Comparison of ENCODE assay signal across 8 cellular contexts in genomic region chr2:3379339-3379646, GRCh38. TPM values are rescaled to one million over a fixed set of nuclear protein-coding genes. Genes with fewer than 3 reads are reported as not detected.
DNase-seq lines count a peak whose midpoint lies in the region; ATAC-seq, FAIRE-seq and TF ChIP-seq lines count a peak whose summit lies in the region.

No MANE protein-coding gene starts in this region.

- TF ChIP-seq POLR2A in adrenal gland (IDR thresholded peaks at IDR 0.05) (no peak), HepG2 (IDR thresholded peaks at IDR 0.05; ENCODE audit: insufficient read depth in 1 of 2, low read depth in 2 of 2, low read length in 2 of 2) (no peak; a peak in 1 of 4 replicates)

- FAIRE-seq in HepG2 (lab: Jason Lieb, UNC) (no peak), D721Med (lab: Jason Lieb, UNC) (no peak)

- no peak for DNase-seq in activated CD4-positive, alpha-beta T cell treated with anti-CD3 and anti-CD28 coated beads, Interleukin-2, amount 10 ng/mL, durations not matched to agents 7 days and 5 days
- DNase-seq in activated CD4-positive, alpha-beta T cell treated with anti-CD3 and anti-CD28 coated beads, Interleukin-2, amount 50 U/mL, for 4 hours: no peak
- DNase-seq in adrenal gland (no peak), HepG2 (ENCODE audit: low spot score) (no peak), NCI-H2196 treated with DMSO at 0.1 percent for 48 hours (lab: John Stamatoyannopoulos, UW; ENCODE audit: unreplicated experiment) (no peak), D721Med (ENCODE audit: insufficient read length, low spot score) (no peak)

- POLR2A ChIA-PET in activated CD4-positive, alpha-beta T cell treated with anti-CD3 and anti-CD28 coated beads, Interleukin-2, amount 10 ng/mL, durations not matched to agents 7 days and 5 days (lab: Charles Lee): no interaction called here
- POLR2A ChIA-PET in HepG2 (lab: Yijun Ruan, JAX): interaction anchor here (1.0 to 4.8 kb wide), 11 partner anchors 11 to 226 kb away, joined by 3 to 52 read pairs (median 7); partner anchors contain the start of gene RNASEH1

- H4K20me1 ChIP-seq in HepG2 (ENCODE audit: insufficient read depth, low read length): peaks cover 4% of the 10 kb centered on the region; the same call in 1 of the 2 replicates

- H3K27ac ChIP-seq in adrenal gland: peak overlapping the region; percentile 57 to 95 (median 89)
- peak overlapping the region; percentile 96 for H3K27ac ChIP-seq in HepG2 (ENCODE audit: extremely low read length, insufficient read depth, low read length)
- peak overlapping the region; percentile 87 for H3K27ac ChIP-seq in thymus (ENCODE audit: low read depth)

- CTCF ChIA-PET in activated CD4-positive, alpha-beta T cell treated with anti-CD3 and anti-CD28 coated beads, Interleukin-2, amount 10 ng/mL, durations not matched to agents 7 days and 5 days (lab: Charles Lee): interaction anchor here (0.6 to 0.7 kb wide), 2 partner anchors 10 to 47 kb away, joined by 3 read pairs; no protein-coding TSS in a partner anchor
- CTCF ChIA-PET in HepG2 (lab: Yijun Ruan, JAX; ENCODE audit: low intra/inter-chr PET ratio, low total read pairs): no interaction called here

- no peaks in the 10 kb centered on the region for H3K9me3 Mint-ChIP-seq in activated CD4-positive, alpha-beta T cell treated with anti-CD3 and anti-CD28 coated beads, Interleukin-2, amount 10 ng/mL, durations not matched to agents 7 days and 5 days

- no TSS peak for BruUV-seq in HepG2 (replicated peaks; lab: Mats Ljungman, UMichigan)

- H3K4me1 Mint-ChIP-seq in activated CD4-positive, alpha-beta T cell treated with anti-CD3 and anti-CD28 coated beads, Interleukin-2, amount 10 ng/mL, durations not matched to agents 7 days and 5 days: peaks cover 48% of the 10 kb centered on the region

- H3K9me3 ChIP-seq in adrenal gland (replicated peaks in 1 of 3) (no peaks in the 10 kb centered on the region), HepG2 (ENCODE audit: low read length) (no peaks in the 10 kb centered on the region), thymus (ENCODE audit: control insufficient read depth) (no peaks in the 10 kb centered on the region)

- 6 to 18% (median 9%) methylated on average over 3 to 8 of the region's 8 CpGs for WGBS in adrenal gland, 4 donors
- 1% methylated on average over 4 of the region's 8 CpGs for WGBS in HepG2 (ENCODE audit: low lambda C conversion rate)
- WGBS in thymus: 13% methylated on average over 8 of the region's 8 CpGs

- intact Hi-C loops in adrenal gland (cut with DNase I) (no loop called here), HepG2 (cut with micrococcal nuclease; ENCODE audit: unreplicated experiment) (loop anchor here (5.0 kb wide), 5 partner anchors 77 to 278 kb away; partner anchors contain the start of gene ALLC)

- H3K4me3 ChIP-seq in adrenal gland (peak overlapping the region in 3 of 4 donors; percentile 52 to 81 (median 74)), HepG2 (replicated peaks in 1 of 3; ENCODE audit: insufficient read depth in 1 of 3, low read depth in 2 of 3, low read length in 3 of 3) (peak overlapping the region; percentile 80 to 96 (median 92)), thymus (ENCODE audit: low read length) (peak overlapping the region; percentile 79)

- peaks cover 25% of the 10 kb centered on the region for H3K36me3 Mint-ChIP-seq in activated CD4-positive, alpha-beta T cell treated with anti-CD3 and anti-CD28 coated beads, Interleukin-2, amount 10 ng/mL, durations not matched to agents 7 days and 5 days (ENCODE audit: low read depth)

- peaks cover 57% of the 10 kb centered on the region for H3K79me2 ChIP-seq in HepG2 (ENCODE audit: insufficient read depth, low read length)

- peak overlapping the region; percentile 99 for H3K27ac Mint-ChIP-seq in activated CD4-positive, alpha-beta T cell treated with anti-CD3 and anti-CD28 coated beads, Interleukin-2, amount 10 ng/mL, durations not matched to agents 7 days and 5 days

- H3K27me3 ChIP-seq in adrenal gland: no peaks in the 10 kb centered on the region
- H3K27me3 ChIP-seq in HepG2 (ENCODE audit: control insufficient read depth in 1 of 2, insufficient read depth in 2 of 2, low read length in 2 of 2): no peaks in the 10 kb centered on the region; a peak in 1 of 5 replicates
- H3K27me3 ChIP-seq in thymus (ENCODE audit: control insufficient read depth, insufficient read depth): no peaks in the 10 kb centered on the region

- no peak for TF ChIP-seq RAD21 in HepG2 (CRISPR knock-in tag; IDR thresholded peaks at IDR 0.05)

- no peak overlapping the region for H2AFZ ChIP-seq in HepG2 (ENCODE audit: low read length)

- TF ChIP-seq CTCF in adrenal gland (IDR thresholded peaks at IDR 0.05) (no peak), HepG2 (CRISPR knock-in tag; IDR thresholded peaks at IDR 0.05) (no peak), D721Med (IDR thresholded peaks at IDR 0.05; ENCODE audit: insufficient read depth, missing control alignments) (no peak)

- H3K9ac ChIP-seq in HepG2 (ENCODE audit: insufficient read depth, low read depth, low read length): peak overlapping the region; percentile 99

- H3K4me3 Mint-ChIP-seq in activated CD4-positive, alpha-beta T cell treated with anti-CD3 and anti-CD28 coated beads, Interleukin-2, amount 10 ng/mL, durations not matched to agents 7 days and 5 days: peak overlapping the region; percentile 99

- no peaks in the 10 kb centered on the region for H3K27me3 Mint-ChIP-seq in activated CD4-positive, alpha-beta T cell treated with anti-CD3 and anti-CD28 coated beads, Interleukin-2, amount 10 ng/mL, durations not matched to agents 7 days and 5 days

- peaks cover 0 to 5% of the 10 kb centered on the region in 2 donors for H3K36me3 ChIP-seq in adrenal gland (replicated peaks in 1 of 2)
- H3K36me3 ChIP-seq in HepG2 (replicated peaks in 1 of 2; ENCODE audit: control insufficient read depth in 1 of 2, insufficient read depth in 2 of 2, low read length in 2 of 2): peaks cover 2 to 14% of the 10 kb centered on the region in 2 experiments; a peak in 2 of 5 replicates
- peaks cover 4% of the 10 kb centered on the region for H3K36me3 ChIP-seq in thymus (ENCODE audit: control insufficient read depth, insufficient read depth)

- ATAC-seq in HepG2: no peak
- no peak for ATAC-seq in GM18511 (IDR thresholded peaks at IDR 0.05; ENCODE audit: unreplicated experiment)

- in situ Hi-C loops in HepG2 (cut with HindIII; ENCODE audit: extremely low pct_ligation_motif_present, low pct_unique_long_range_greater_than_20kb): no loop called here

- H3K4me1 ChIP-seq in adrenal gland (replicated peaks in 1 of 2) (peaks cover 7 to 40% of the 10 kb centered on the region in 2 donors), HepG2 (ENCODE audit: insufficient read depth, low read length) (peaks cover 50% of the 10 kb centered on the region), thymus (ENCODE audit: control insufficient read depth, insufficient read depth, low read length) (peaks cover 15% of the 10 kb centered on the region)

- H3K4me2 ChIP-seq in HepG2 (ENCODE audit: low read depth, low read length): peak overlapping the region; percentile 91

- TF ChIP-seq EP300 in HepG2 (IDR thresholded peaks at IDR 0.05; ENCODE audit: low read depth in 2 of 2, low read length in 2 of 2) (no peak; a peak in 1 of 4 replicates), HepG2 (CRISPR knock-in tag; IDR thresholded peaks at IDR 0.05; ENCODE audit: borderline replicate concordance) (no peak)

RNA-seq across cellular contexts. Expression of gene TRAPPC12, which starts 0.2 kb away (rescaled TPM):
- 10 to 100 TPM; 84.0 to 88.0 TPM for total RNA-seq in activated CD4-positive, alpha-beta T cell treated with anti-CD3 and anti-CD28 coated beads, Interleukin-2, amount 10 ng/mL, durations not matched to agents 7 days and 5 days
- total RNA-seq in adrenal gland: 100 to 1,000 TPM in 4 of 8 donors, 10 to 100 TPM in 4; 76.5 to 148 (median 99.5) TPM
- 100 to 1,000 TPM in 2 of 3 donors, 10 to 100 TPM in 1; 70.1 to 334 (median 254) TPM for polyA plus RNA-seq in adrenal gland
- 39.0 and 46.4 TPM in 2 replicates for total RNA-seq in HepG2 (2016; rRNA removed; fragmentation: Illumina TruSeq; extraction: Trizol)
- total RNA-seq in HepG2 (2016; cell fraction: cytosol; rRNA removed; fragmentation: Illumina TruSeq; extraction: Trizol; ENCODE audit: low read depth): 16.2 and 17.3 TPM in 2 replicates
- 36.3 and 42.6 TPM in 2 replicates for total RNA-seq in HepG2 (2016; cell fraction: insoluble cytoplasmic fraction; rRNA removed; fragmentation: Illumina TruSeq; extraction: Trizol)
- total RNA-seq in HepG2 (2016; cell fraction: membrane; rRNA removed; fragmentation: Illumina TruSeq; extraction: Trizol): 24.2 and 25.4 TPM in 2 replicates
- total RNA-seq in HepG2 (2016; cell fraction: nucleus; rRNA removed; fragmentation: Illumina TruSeq; extraction: Trizol): 55.4 and 61.3 TPM in 2 replicates
- polyA plus RNA-seq in HepG2 (2011; rRNA removed): 97.7 and 137 TPM in 2 replicates
- 36.5 and 40.1 TPM in 2 replicates for polyA plus RNA-seq in HepG2 (2011; cell fraction: cytosol; rRNA removed)
- 305 and 380 TPM in 2 replicates for polyA plus RNA-seq in HepG2 (2011; cell fraction: nucleus; rRNA removed)
- 58.1 and 63.4 TPM in 2 replicates for polyA plus RNA-seq in HepG2 (2012)
- polyA plus RNA-seq in HepG2 (2016; cell fraction: cytosol; fragmentation: Illumina TruSeq; extraction: Trizol; ENCODE audit: low read depth): 7.8 and 8.6 TPM in 2 replicates
- 31.5 and 45.0 TPM in 2 replicates for polyA plus RNA-seq in HepG2 (2016; cell fraction: insoluble cytoplasmic fraction; fragmentation: Illumina TruSeq; extraction: Trizol; ENCODE audit: low read depth)
- polyA plus RNA-seq in HepG2 (2016; cell fraction: membrane; fragmentation: Illumina TruSeq; extraction: Trizol; ENCODE audit: low read depth): 10.3 and 11.5 TPM in 2 replicates
- polyA plus RNA-seq in HepG2 (2016; cell fraction: nucleus; fragmentation: Illumina TruSeq; extraction: Trizol; ENCODE audit: insufficient read depth, low read depth): 95.8 and 113 TPM in 2 replicates
- 73.3 and 119 TPM in 2 replicates for polyA minus RNA-seq in HepG2 (2011; rRNA and poly(A)+ RNA removed; ENCODE audit: low replicate concordance)
- 30.0 and 39.8 TPM in 2 replicates for polyA minus RNA-seq in HepG2 (2011; cell fraction: cytosol; rRNA and poly(A)+ RNA removed)
- polyA minus RNA-seq in HepG2 (2011; cell fraction: nucleus; rRNA and poly(A)+ RNA removed): 181 and 183 TPM in 2 replicates
- 136 TPM for polyA plus RNA-seq in thymus

RNA-seq across cellular contexts. Expression of gene EIPR1, which starts 1.7 kb away (rescaled TPM):
- 10 to 100 TPM; 36.2 to 42.7 TPM for total RNA-seq in activated CD4-positive, alpha-beta T cell treated with anti-CD3 and anti-CD28 coated beads, Interleukin-2, amount 10 ng/mL, durations not matched to agents 7 days and 5 days
- total RNA-seq in adrenal gland (10 to 100 TPM; 20.1 to 37.3 (median 28.5) TPM), HepG2 (2016; rRNA removed; fragmentation: Illumina TruSeq; extraction: Trizol) (70.0 and 92.3 TPM in 2 replicates)
- polyA plus RNA-seq in adrenal gland (10 to 100 TPM; 10.3 to 33.5 (median 11.5) TPM), HepG2 (2011; rRNA removed) (84.5 and 96.3 TPM in 2 replicates), thymus (21.3 TPM)
- total RNA-seq in HepG2 (2016; cell fraction: cytosol; rRNA removed; fragmentation: Illumina TruSeq; extraction: Trizol; ENCODE audit: low read depth): 45.6 and 52.4 TPM in 2 replicates
- total RNA-seq in HepG2 (2016; cell fraction: insoluble cytoplasmic fraction; rRNA removed; fragmentation: Illumina TruSeq; extraction: Trizol): 72.0 and 92.4 TPM in 2 replicates
- total RNA-seq in HepG2 (2016; cell fraction: membrane; rRNA removed; fragmentation: Illumina TruSeq; extraction: Trizol): 79.5 and 92.1 TPM in 2 replicates
- 36.2 and 44.8 TPM in 2 replicates for total RNA-seq in HepG2 (2016; cell fraction: nucleus; rRNA removed; fragmentation: Illumina TruSeq; extraction: Trizol)
- polyA plus RNA-seq in HepG2 (2011; cell fraction: cytosol; rRNA removed): 91.9 and 111 TPM in 2 replicates
- polyA plus RNA-seq in HepG2 (2011; cell fraction: nucleus; rRNA removed): 54.6 and 61.7 TPM in 2 replicates
- polyA plus RNA-seq in HepG2 (2012): 34.2 and 39.9 TPM in 2 replicates
- polyA plus RNA-seq in HepG2 (2016; cell fraction: cytosol; fragmentation: Illumina TruSeq; extraction: Trizol; ENCODE audit: low read depth): 47.2 and 54.0 TPM in 2 replicates
- 80.5 and 83.1 TPM in 2 replicates for polyA plus RNA-seq in HepG2 (2016; cell fraction: insoluble cytoplasmic fraction; fragmentation: Illumina TruSeq; extraction: Trizol; ENCODE audit: low read depth)
- 53.9 and 69.3 TPM in 2 replicates for polyA plus RNA-seq in HepG2 (2016; cell fraction: membrane; fragmentation: Illumina TruSeq; extraction: Trizol; ENCODE audit: low read depth)
- polyA plus RNA-seq in HepG2 (2016; cell fraction: nucleus; fragmentation: Illumina TruSeq; extraction: Trizol; ENCODE audit: insufficient read depth, low read depth): 49.2 and 51.5 TPM in 2 replicates
- 65.1 and 87.1 TPM in 2 replicates for polyA minus RNA-seq in HepG2 (2011; rRNA and poly(A)+ RNA removed; ENCODE audit: low replicate concordance)
- 27.9 and 34.1 TPM in 2 replicates for polyA minus RNA-seq in HepG2 (2011; cell fraction: cytosol; rRNA and poly(A)+ RNA removed)
- 48.4 and 54.1 TPM in 2 replicates for polyA minus RNA-seq in HepG2 (2011; cell fraction: nucleus; rRNA and poly(A)+ RNA removed)
